ENCODE assay signal across 10 cellular contexts in the genomic region with DNA sequence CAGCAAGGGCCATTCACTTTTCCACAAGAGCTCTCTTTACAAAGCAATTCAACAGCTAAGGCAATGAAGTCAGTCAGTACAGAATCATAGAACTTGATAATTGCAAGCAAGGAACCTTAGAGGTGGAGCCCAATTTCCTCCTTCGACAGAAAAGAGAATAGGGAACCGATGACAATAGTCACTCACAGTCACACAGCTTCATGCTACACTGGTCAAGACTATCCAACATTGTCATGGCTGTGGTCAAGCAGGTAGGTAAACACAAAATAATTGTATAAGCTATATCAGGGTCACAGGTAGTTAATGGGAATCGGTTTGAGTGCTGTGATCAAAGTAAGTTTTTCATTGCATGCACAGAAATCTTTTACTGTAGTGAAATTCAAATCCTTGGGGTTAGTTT.
DNase-seq lines count a peak whose midpoint lies in the region; ATAC-seq and TF ChIP-seq lines count a peak whose summit lies in the region.
"Had no signal": no experiment of that assay in that cellular context is flagged by ENCODE, and none has a peak within 500 bp of the region (broad histone marks: within the 10 kb centered on the region; RNA-seq: fewer than 3 reads in every experiment).

No MANE protein-coding gene starts in this region.

- DNase-seq in epithelial cell of prostate (ENCODE audit: low read depth, low spot score) (no peak), HK-2 (ENCODE audit: unreplicated experiment) (no peak), EL (no peak), left ventricle myocardium superior (no peak)
- no peak for DNase-seq in activated CD8-positive, alpha-beta T cell treated with anti-CD3 and anti-CD28 coated beads for 36 hours
- DNase-seq: aorta had no signal

- H3K27me3 Mint-ChIP-seq in activated CD8-positive, alpha-beta T cell treated with anti-CD3 and anti-CD28 coated beads for 36 hours, result no peaks in the 10 kb centered on the region

- no peaks in the 10 kb centered on the region for H3K9me3 Mint-ChIP-seq in activated CD8-positive, alpha-beta T cell treated with anti-CD3 and anti-CD28 coated beads for 36 hours
- H3K9me3 Mint-ChIP-seq: neural crest cell had no signal

- POLR2A ChIA-PET in activated CD8-positive, alpha-beta T cell treated with anti-CD3 and anti-CD28 coated beads for 36 hours (lab: Charles Lee), result no interaction called here

- H3K4me3 Mint-ChIP-seq in activated CD8-positive, alpha-beta T cell treated with anti-CD3 and anti-CD28 coated beads for 36 hours, result no peak overlapping the region
- H3K4me3 Mint-ChIP-seq: neural crest cell had no signal

- intact Hi-C loops in left ventricle myocardium superior (cut with micrococcal nuclease), result no loop called here
- intact Hi-C loops in activated CD8-positive, alpha-beta T cell treated with anti-CD3 and anti-CD28 coated beads for 36 hours (cut with micrococcal nuclease), result no loop called here

- no peak for TF ChIP-seq CTCF in activated CD8-positive, alpha-beta T cell treated with anti-CD3 and anti-CD28 coated beads for 36 hours (IDR thresholded peaks at IDR 0.05)

- peak overlapping the region; percentile 3 for H3K27ac ChIP-seq in epithelial cell of prostate

- CTCF ChIA-PET in activated CD8-positive, alpha-beta T cell treated with anti-CD3 and anti-CD28 coated beads for 36 hours (lab: Charles Lee), result no interaction called here

- peak; percentile 80 for ATAC-seq in GM18517 (IDR thresholded peaks at IDR 0.05; ENCODE audit: unreplicated experiment)
- peak; percentile 83 for ATAC-seq in GM21529 (IDR thresholded peaks at IDR 0.05; ENCODE audit: unreplicated experiment)
- peak; percentile 95 for ATAC-seq in HG03342 (IDR thresholded peaks at IDR 0.05; ENCODE audit: unreplicated experiment)
- no peak for ATAC-seq in left ventricle myocardium superior
- ATAC-seq in activated CD8-positive, alpha-beta T cell treated with anti-CD3 and anti-CD28 coated beads for 36 hours, result no peak

- peaks cover 1% of the 10 kb centered on the region for H3K36me3 Mint-ChIP-seq in activated CD8-positive, alpha-beta T cell treated with anti-CD3 and anti-CD28 coated beads for 36 hours (ENCODE audit: low read depth)

- H3K4me1 Mint-ChIP-seq in activated CD8-positive, alpha-beta T cell treated with anti-CD3 and anti-CD28 coated beads for 36 hours (ENCODE audit: low read depth), result no peaks in the 10 kb centered on the region

- no peak overlapping the region for H3K27ac Mint-ChIP-seq in activated CD8-positive, alpha-beta T cell treated with anti-CD3 and anti-CD28 coated beads for 36 hours

Comparison
In these comparisons a context has a peak if more than half of its experiments do, and no peak if none do; other contexts are left out.
1. ATAC-seq: peak in GM18517 (single experiment), GM21529 (single experiment) and HG03342 (single experiment); none in left ventricle myocardium superior (single experiment) and activated CD8-positive, alpha-beta T cell treated with anti-CD3 and anti-CD28 coated beads for 36 hours (single experiment).